In genomic region chr10:122553341-122553740, GRCh38 we compare ENCODE assay signal across 29 cellular contexts. TPM values are rescaled to one million over a fixed set of nuclear protein-coding genes. Genes with fewer than 3 reads are reported as not detected.
"Had no signal": no experiment of that assay in that cellular context is flagged by ENCODE, and none has a peak within 500 bp of the region (broad histone marks: within the 10 kb centered on the region; RNA-seq: fewer than 3 reads in every experiment).

No MANE protein-coding gene starts in this region.

- H3K27ac ChIP-seq: colonic mucosa, esophagus squamous epithelium, gastrocnemius medialis, heart right ventricle, left lung, prostate gland, skin epidermis, spleen, testis, tibial artery had no signal

- H3K4me3 Mint-ChIP-seq: naive thymus-derived CD4-positive, alpha-beta T cell; nephron progenitor cell; stimulated activated memory B cell treated with anti-CD40 and anti-IgM and Interleukin-4, amounts not matched to agents 10 μg/mL and 1 μg/mL and 100 μg/mL, for 72 hours; type B pancreatic cell had no signal

- H3K36me3 ChIP-seq: colonic mucosa, esophagus squamous epithelium, gastrocnemius medialis, heart right ventricle, left lung, prostate gland, spleen, tibial artery had no signal

- H3K27ac Mint-ChIP-seq: naive thymus-derived CD4-positive, alpha-beta T cell; nephron progenitor cell; stimulated activated memory B cell treated with anti-CD40 and anti-IgM and Interleukin-4, amounts not matched to agents 10 μg/mL and 1 μg/mL and 100 μg/mL, for 72 hours; type B pancreatic cell had no signal

- H3K4me3 ChIP-seq: colonic mucosa, esophagus squamous epithelium, gastrocnemius medialis, heart right ventricle, left lung, prostate gland, skin epidermis, spleen, testis, tibial artery had no signal

- H3K9me3 ChIP-seq: colonic mucosa, esophagus squamous epithelium, gastrocnemius medialis, heart right ventricle, left lung, prostate gland, spleen, testis, tibial artery had no signal

- DNase-seq: colonic mucosa; dermis blood vessel endothelial cell; effector memory CD4-positive, alpha-beta T cell; erythroblast; esophagus squamous epithelium; foreskin fibroblast; gastrocnemius medialis; heart right ventricle; hippocampal formation; left cardiac atrium; left lung; mesendoderm; midbrain; naive thymus-derived CD4-positive, alpha-beta T cell; nephron progenitor cell; nucleus accumbens; right cardiac atrium; spleen; stimulated activated CD4-positive, alpha-beta T cell treated with anti-CD3 and anti-CD28 coated beads, Interleukin-4, amount 100 ng/mL, for 4 hours; stimulated activated naive CD8-positive, alpha-beta T cell treated with anti-CD3 and anti-CD28 coated beads, Interleukin-15, Interleukin-2, amounts not matched to agents 100 U/mL and 50 U/mL, for 24 hours; substantia nigra; testis; tibial artery had no signal

- ATAC-seq: gastrocnemius medialis; heart right ventricle; left cardiac atrium; left lung; naive thymus-derived CD4-positive, alpha-beta T cell; right cardiac atrium; stimulated activated memory B cell treated with anti-CD40 and anti-IgM and Interleukin-4, amounts not matched to agents 10 μg/mL and 1 μg/mL and 100 μg/mL, for 72 hours; stimulated activated naive CD8-positive, alpha-beta T cell treated with anti-CD3 and anti-CD28 coated beads, Interleukin-15, Interleukin-2, amounts not matched to agents 100 U/mL and 50 U/mL, for 24 hours had no signal

- H3K9me3 Mint-ChIP-seq: nephron progenitor cell, type B pancreatic cell had no signal

- H3K27me3 ChIP-seq: colonic mucosa, left lung, testis had no signal

- H3K4me1 ChIP-seq: colonic mucosa, esophagus squamous epithelium, gastrocnemius medialis, prostate gland, spleen, testis, tibial artery had no signal

- H3K36me3 Mint-ChIP-seq: naive thymus-derived CD4-positive, alpha-beta T cell; type B pancreatic cell had no signal

- H3K4me1 Mint-ChIP-seq: stimulated activated memory B cell treated with anti-CD40 and anti-IgM and Interleukin-4, amounts not matched to agents 10 μg/mL and 1 μg/mL and 100 μg/mL, for 72 hours had no signal

RNA-seq across cellular contexts. Expression of gene DMBT1, which starts 7.2 kb away (rescaled TPM):
- total RNA-seq: dermis blood vessel endothelial cell; endothelial cell of umbilical vein; left cardiac atrium; lung microvascular endothelial cell; naive thymus-derived CD4-positive, alpha-beta T cell had no signal
